8 cellular contexts compared by ENCODE assay signal in genomic region chr7:105875505-105875904, GRCh38. TPM values are rescaled to one million over a fixed set of nuclear protein-coding genes. Genes with fewer than 3 reads are reported as not detected.
A peak's percentile ranks its signal among the peaks of the same experiment; 100 is the strongest.
DNase-seq lines count a peak whose midpoint lies in the region; ATAC-seq and TF ChIP-seq lines count a peak whose summit lies in the region.

No MANE protein-coding gene starts in this region.

- no peak for TF ChIP-seq CTCF in brain (conservative IDR thresholded peaks at IDR 0.05)
- TF ChIP-seq CTCF in tibial nerve (IDR thresholded peaks at IDR 0.05) = no peak

- WGBS in tibial nerve, 2 donors = 28 to 36% methylated on average over 4 of the region's 4 CpGs

- CTCF ChIA-PET in activated naive CD4-positive, alpha-beta T cell treated with anti-CD3 and anti-CD28 coated beads for 36 hours (lab: Charles Lee) = interaction anchor here (0.7 to 2.0 kb wide), 4 partner anchors 11 to 115 kb away, joined by 3 to 6 read pairs (median 4); no protein-coding TSS in a partner anchor

- peak overlapping the region; percentile 84 to 92 (median 89) for H3K27ac ChIP-seq in tibial nerve

- TF ChIP-seq POLR2A in tibial nerve (IDR thresholded peaks at IDR 0.05) = no peak
- TF ChIP-seq POLR2A in GM18505 (IDR thresholded peaks at IDR 0.05; ENCODE audit: borderline replicate concordance, extremely low read depth, insufficient read depth, insufficient read length) = no peak

- peak overlapping the region; percentile 64 to 90 (median 76) for H3K4me3 ChIP-seq in tibial nerve

- peak overlapping the region; percentile 91 for H3K4me3 Mint-ChIP-seq in activated naive CD4-positive, alpha-beta T cell treated with anti-CD3 and anti-CD28 coated beads for 36 hours
- peak overlapping the region; percentile 98 to 100 (median 100) for H3K4me3 Mint-ChIP-seq in brain

- H3K9me3 Mint-ChIP-seq in activated naive CD4-positive, alpha-beta T cell treated with anti-CD3 and anti-CD28 coated beads for 36 hours = no peaks in the 10 kb centered on the region
- no peaks in the 10 kb centered on the region for H3K9me3 Mint-ChIP-seq in activated naive CD4-positive, alpha-beta T cell treated with anti-CD3 and anti-CD28 coated beads, Interleukin-2, amount 50 U/mL, for 72 hours
- peaks cover 0 to 3% (median 0%) of the 10 kb centered on the region in 5 experiments for H3K9me3 Mint-ChIP-seq in brain

- no peaks in the 10 kb centered on the region for H3K36me3 Mint-ChIP-seq in activated naive CD4-positive, alpha-beta T cell treated with anti-CD3 and anti-CD28 coated beads for 36 hours (ENCODE audit: low read depth)
- peaks cover 0 to 8% of the 10 kb centered on the region in 2 donors for H3K36me3 Mint-ChIP-seq in activated naive CD4-positive, alpha-beta T cell treated with anti-CD3 and anti-CD28 coated beads, Interleukin-2, amount 50 U/mL, for 72 hours
- H3K36me3 Mint-ChIP-seq in brain = peaks cover 36% of the 10 kb centered on the region

- peaks cover 0 to 40% (median 12%) of the 10 kb centered on the region in 4 donors for H3K4me1 ChIP-seq in tibial nerve

- TF ChIP-seq EP300 in tibial nerve (IDR thresholded peaks at IDR 0.05) = no peak

- H3K27me3 Mint-ChIP-seq in activated naive CD4-positive, alpha-beta T cell treated with anti-CD3 and anti-CD28 coated beads for 36 hours (ENCODE audit: low read depth) = no peaks in the 10 kb centered on the region
- peaks cover 13% of the 10 kb centered on the region for H3K27me3 Mint-ChIP-seq in brain

- H3K4me1 Mint-ChIP-seq in activated naive CD4-positive, alpha-beta T cell treated with anti-CD3 and anti-CD28 coated beads for 36 hours (ENCODE audit: low read depth) = peaks cover 58% of the 10 kb centered on the region
- peaks cover 65% of the 10 kb centered on the region for H3K4me1 Mint-ChIP-seq in brain

- no peak overlapping the region for H3K27ac Mint-ChIP-seq in activated naive CD4-positive, alpha-beta T cell treated with anti-CD3 and anti-CD28 coated beads for 36 hours
- peak overlapping the region in 1 of 2 donors; percentile 96 for H3K27ac Mint-ChIP-seq in activated naive CD4-positive, alpha-beta T cell treated with anti-CD3 and anti-CD28 coated beads, Interleukin-2, amount 50 U/mL, for 72 hours
- peak overlapping the region; percentile 99 to 100 (median 99) for H3K27ac Mint-ChIP-seq in brain

- H3K36me3 ChIP-seq in tibial nerve = no peaks in the 10 kb centered on the region

- H3K9me3 ChIP-seq in tibial nerve = no peaks in the 10 kb centered on the region

- ATAC-seq in activated naive CD4-positive, alpha-beta T cell treated with anti-CD3 and anti-CD28 coated beads, Interleukin-2, amount 50 U/mL, for 72 hours = no peak
- ATAC-seq in GM18505 (IDR thresholded peaks at IDR 0.05; ENCODE audit: unreplicated experiment) = no peak

- H3K27me3 ChIP-seq in tibial nerve = no peaks in the 10 kb centered on the region

- intact Hi-C loops in activated naive CD4-positive, alpha-beta T cell treated with anti-CD3 and anti-CD28 coated beads for 36 hours (cut with micrococcal nuclease) = loop anchor here (1.0 to 5.0 kb wide), 2 partner anchors 8 to 147 kb away; no protein-coding TSS in a partner anchor

- DNase-seq in activated naive CD4-positive, alpha-beta T cell treated with anti-CD3 and anti-CD28 coated beads for 36 hours = no peak
- DNase-seq in activated naive CD4-positive, alpha-beta T cell treated with anti-CD3 and anti-CD28 coated beads, Interleukin-2, amount 50 U/mL, for 72 hours (ENCODE audit: low spot score in 2 of 2) = no peak
- DNase-seq in medulla oblongata (ENCODE audit: extremely low spot score) (peak; percentile 21), tibial nerve (ENCODE audit: low spot score in 2 of 2) (no peak), DMS 273 treated with DMSO at 0.1 percent for 48 hours (lab: John Stamatoyannopoulos, UW) (no peak)
- DNase-seq in activated naive CD4-positive, alpha-beta T cell treated with Interleukin-2 at 50 U/mL for 16 hours = no peak

RNA-seq across cellular contexts. Expression of gene ATXN7L1, which starts 0.9 kb away (rescaled TPM):
- total RNA-seq in activated naive CD4-positive, alpha-beta T cell treated with anti-CD3 and anti-CD28 coated beads for 36 hours = 1 to 10 TPM; 8.8 to 9.2 TPM
- 10 to 100 TPM in 1 of 2 donors, 1 to 10 TPM in 1; 7.3 to 10.8 TPM for total RNA-seq in activated naive CD4-positive, alpha-beta T cell treated with anti-CD3 and anti-CD28 coated beads, Interleukin-2, amount 50 U/mL, for 72 hours
- polyA plus RNA-seq in brain (ENCODE audit: insufficient read depth, low read depth, low replicate concordance) = 4.4 TPM
- 10 to 100 TPM; 14.6 to 22.5 (median 19.1) TPM for total RNA-seq in tibial nerve
